ENCODE assay signal across 29 cellular contexts in genomic region chr10:96685297-96685696, GRCh38. TPM values are rescaled to one million over a fixed set of nuclear protein-coding genes. Genes with fewer than 3 reads are reported as not detected.
DNase-seq lines count a peak whose midpoint lies in the region; ATAC-seq and TF ChIP-seq lines count a peak whose summit lies in the region.
"Had no signal": no experiment of that assay in that cellular context is flagged by ENCODE, and none has a peak within 500 bp of the region (broad histone marks: within the 10 kb centered on the region; RNA-seq: fewer than 3 reads in every experiment).

No MANE protein-coding gene starts in this region.

- H3K9me3 ChIP-seq in DOHH2 (ENCODE audit: control insufficient read depth, insufficient read depth, low read length) (no peaks in the 10 kb centered on the region), IMR-90 (ENCODE audit: control insufficient read depth, insufficient read depth, low read length) (no peaks in the 10 kb centered on the region), tibial artery (no peaks in the 10 kb centered on the region)
- H3K9me3 ChIP-seq: Caco-2, gastroesophageal sphincter, left ventricle myocardium inferior, pancreas, right lobe of liver, stomach, tibial nerve had no signal

- WGBS in IMR-90 (ENCODE audit: extremely low coverage in 2 of 2, insufficient read length in 1 of 2), 2 experiments, result no CpG with 5 or more reads among the region's 3 CpGs

- no peak overlapping the region for H4K8ac ChIP-seq in IMR-90 (ENCODE audit: low read depth in 2 of 2, low read length in 2 of 2)

- peaks cover 96% of the 10 kb centered on the region for H3K4me1 ChIP-seq in DOHH2 (ENCODE audit: control insufficient read depth, low read length)
- peaks cover 4% of the 10 kb centered on the region; the same call in 1 of the 2 replicates for H3K4me1 ChIP-seq in IMR-90 (ENCODE audit: control insufficient read depth, insufficient read depth, low read length)
- H3K4me1 ChIP-seq in tibial artery, result no peaks in the 10 kb centered on the region
- H3K4me1 ChIP-seq: Caco-2, gastroesophageal sphincter, left ventricle myocardium inferior, stomach, tibial nerve had no signal

- H3K4me3 Mint-ChIP-seq in effector memory CD8-positive, alpha-beta T cell, result peak overlapping the region in 1 of 2 donors; percentile 49
- no peak overlapping the region for H3K4me3 Mint-ChIP-seq in stimulated activated memory B cell treated with anti-CD40 and anti-IgM and Interleukin-4, amounts not matched to agents 10 μg/mL and 1 μg/mL and 100 μg/mL, for 72 hours
- H3K4me3 Mint-ChIP-seq: activated T-helper 1 cell treated with anti-CD3 and anti-CD28 coated beads, Interleukin-12 subunit alpha, Interleukin-12 subunit beta, Interleukin-2, Interleukin-4 antibody, amounts not matched to agents 30 ng/mL and 10 ng/mL and 1 ng/mL, durations not matched to agents 14 hours and 24 hours and 36 hours; dendritic cell treated with granulocyte-macrophage colony-stimulating factor and Interleukin-4, amounts not matched to agents 40 ng/mL and 50 ng/mL, for 4 days; mesothelial cell of epicardium; nephron; T-helper 2 cell treated with Interferon-gamma antibody and Interleukin-4, amounts not matched to agents 5 μg/mL and 100 μg/mL, for 36 hours had no signal

- in situ Hi-C loops in IMR-90 (cut with MboI; ENCODE audit: low sequenced_read_pairs), result no loop called here

- H4K5ac ChIP-seq in IMR-90 (ENCODE audit: low read depth, low read length), result no peak overlapping the region

- no peak overlapping the region for H2AK9ac ChIP-seq in IMR-90 (replicated peaks; ENCODE audit: low read depth, low read length, poor library complexity)

- peak overlapping the region; percentile 32 for H3K23ac ChIP-seq in IMR-90 (ENCODE audit: low read depth, low read length)

- peak overlapping the region; percentile 74 for H3K14ac ChIP-seq in IMR-90 (replicated peaks; ENCODE audit: low read depth, low read length)

- peaks cover 17% of the 10 kb centered on the region for H3K9me1 ChIP-seq in IMR-90 (ENCODE audit: insufficient read depth, low read length)

- H2BK20ac ChIP-seq in IMR-90 (ENCODE audit: low read depth, low read length), result peak overlapping the region; percentile 48; the same call in 1 of the 2 replicates

- H3K27ac Mint-ChIP-seq in effector memory CD8-positive, alpha-beta T cell, result peak overlapping the region in 1 of 2 donors; percentile 42
- peak overlapping the region; percentile 82 for H3K27ac Mint-ChIP-seq in stimulated activated memory B cell treated with anti-CD40 and anti-IgM and Interleukin-4, amounts not matched to agents 10 μg/mL and 1 μg/mL and 100 μg/mL, for 72 hours
- H3K27ac Mint-ChIP-seq: activated naive CD4-positive, alpha-beta T cell treated with anti-CD3 and anti-CD28 coated beads, Interleukin-2, amount 50 U/mL, for 72 hours; activated T-helper 1 cell treated with anti-CD3 and anti-CD28 coated beads, Interleukin-12 subunit alpha, Interleukin-12 subunit beta, Interleukin-2, Interleukin-4 antibody, amounts not matched to agents 30 ng/mL and 10 ng/mL and 1 ng/mL, durations not matched to agents 14 hours and 24 hours and 36 hours; dendritic cell treated with granulocyte-macrophage colony-stimulating factor and Interleukin-4, amounts not matched to agents 40 ng/mL and 50 ng/mL, for 4 days; mesothelial cell of epicardium; nephron; T-helper 2 cell treated with Interferon-gamma antibody and Interleukin-4, amounts not matched to agents 5 μg/mL and 100 μg/mL, for 36 hours had no signal

- H3K4me3 ChIP-seq in DOHH2 (ENCODE audit: low read length) (no peak overlapping the region), IMR-90 (ENCODE audit: insufficient read depth, low read depth, low read length) (no peak overlapping the region), tibial artery (no peak overlapping the region)
- H3K4me3 ChIP-seq: gastroesophageal sphincter, left ventricle myocardium inferior, pancreas, right lobe of liver, stomach, tibial nerve had no signal

- H4K20me1 ChIP-seq in DOHH2 (ENCODE audit: control insufficient read depth, insufficient read depth, low read depth, low read length), result peaks cover 20% of the 10 kb centered on the region; the same call in 1 of the 2 replicates
- no peaks in the 10 kb centered on the region for H4K20me1 ChIP-seq in IMR-90 (ENCODE audit: insufficient read depth, low read length)

- peaks cover 85% of the 10 kb centered on the region for H3K36me3 ChIP-seq in DOHH2 (ENCODE audit: control insufficient read depth, low read length)
- no peaks in the 10 kb centered on the region for H3K36me3 ChIP-seq in IMR-90 (ENCODE audit: control insufficient read depth, insufficient read depth, low read length)
- H3K36me3 ChIP-seq in tibial artery, result no peaks in the 10 kb centered on the region
- H3K36me3 ChIP-seq: gastroesophageal sphincter, left ventricle myocardium inferior, pancreas, right lobe of liver, stomach, tibial nerve had no signal

- H2BK120ac ChIP-seq in IMR-90 (ENCODE audit: low read depth, low read length), result peak overlapping the region; percentile 55

- no peak overlapping the region for H2BK5ac ChIP-seq in IMR-90 (ENCODE audit: low read depth, low read length, poor library complexity, severe bottlenecking)

- H2BK15ac ChIP-seq in IMR-90 (ENCODE audit: low read depth, low read length), result peak overlapping the region; percentile 11; the same call in 1 of the 3 replicates

- no peaks in the 10 kb centered on the region for H3K27me3 Mint-ChIP-seq in effector memory CD8-positive, alpha-beta T cell
- H3K27me3 Mint-ChIP-seq in stimulated activated memory B cell treated with anti-CD40 and anti-IgM and Interleukin-4, amounts not matched to agents 10 μg/mL and 1 μg/mL and 100 μg/mL, for 72 hours, result no peaks in the 10 kb centered on the region
- H3K27me3 Mint-ChIP-seq: dendritic cell treated with granulocyte-macrophage colony-stimulating factor and Interleukin-4, amounts not matched to agents 40 ng/mL and 50 ng/mL, for 4 days had no signal

- TF ChIP-seq CTCF in DOHH2 (IDR thresholded peaks at IDR 0.05; ENCODE audit: low read depth, low read length, poor library complexity, severe bottlenecking), result no peak
- no peak for TF ChIP-seq CTCF in IMR-90 (conservative IDR thresholded peaks at IDR 0.05; ENCODE audit: low read depth, low read length)
- TF ChIP-seq CTCF in tibial artery (IDR thresholded peaks at IDR 0.05), result no peak

- peak overlapping the region; percentile 68 for H2AK5ac ChIP-seq in IMR-90 (ENCODE audit: low read depth, low read length)

- peaks cover 34 to 49% of the 10 kb centered on the region in 2 donors for H3K4me1 Mint-ChIP-seq in effector memory CD8-positive, alpha-beta T cell (ENCODE audit: low read depth in 2 of 2)
- H3K4me1 Mint-ChIP-seq in stimulated activated memory B cell treated with anti-CD40 and anti-IgM and Interleukin-4, amounts not matched to agents 10 μg/mL and 1 μg/mL and 100 μg/mL, for 72 hours, result peaks cover 99% of the 10 kb centered on the region
- H3K4me1 Mint-ChIP-seq: mesothelial cell of epicardium, nephron had no signal

- ATAC-seq in IMR-90 (ENCODE audit: low read depth) (no peak), GM19023 (IDR thresholded peaks at IDR 0.05; ENCODE audit: unreplicated experiment) (no peak)
- ATAC-seq in effector memory CD8-positive, alpha-beta T cell (replicated peaks), result peak; percentile 45
- ATAC-seq in stimulated activated memory B cell treated with anti-CD40 and anti-IgM and Interleukin-4, amounts not matched to agents 10 μg/mL and 1 μg/mL and 100 μg/mL, for 72 hours, result no peak
- ATAC-seq: activated naive CD4-positive, alpha-beta T cell treated with anti-CD3 and anti-CD28 coated beads, Interleukin-2, amount 50 U/mL, for 72 hours; gastroesophageal sphincter; pancreas; SK-N-SH treated with all-trans-retinoic acid at 6 μM for 48 hours had no signal

- POLR2A ChIA-PET in IMR-90 (lab: Charles Lee; ENCODE audit: unreplicated experiment), result no interaction called here

- peaks cover 21% of the 10 kb centered on the region for H3F3A ChIP-seq in DOHH2 (ENCODE audit: control insufficient read depth, insufficient read depth)

- no peaks in the 10 kb centered on the region for H3K79me1 ChIP-seq in IMR-90 (ENCODE audit: low read depth in 1 of 2, low read length in 2 of 2)

- H3K9me3 Mint-ChIP-seq in effector memory CD8-positive, alpha-beta T cell, result no peaks in the 10 kb centered on the region
- H3K9me3 Mint-ChIP-seq in stimulated activated memory B cell treated with anti-CD40 and anti-IgM and Interleukin-4, amounts not matched to agents 10 μg/mL and 1 μg/mL and 100 μg/mL, for 72 hours, result no peaks in the 10 kb centered on the region
- H3K9me3 Mint-ChIP-seq: dendritic cell treated with granulocyte-macrophage colony-stimulating factor and Interleukin-4, amounts not matched to agents 40 ng/mL and 50 ng/mL, for 4 days; nephron; T-helper 2 cell treated with Interferon-gamma antibody and Interleukin-4, amounts not matched to agents 5 μg/mL and 100 μg/mL, for 36 hours had no signal

- dilution Hi-C loops in IMR-90 (cut with HindIII; ENCODE audit: low sequenced_read_pairs, unreplicated experiment), result no loop called here

- TF ChIP-seq POLR2A in IMR-90 (IDR thresholded peaks at IDR 0.05; ENCODE audit: low read depth, low read length), result no peak

- CTCF ChIA-PET in IMR-90 (lab: Yijun Ruan, JAX), result interaction anchor here (0.9 kb wide), 1 partner anchor 42 kb away, joined by 4 read pairs; no protein-coding TSS in a partner anchor

- peak overlapping the region; percentile 71 for H3K4ac ChIP-seq in IMR-90 (ENCODE audit: low read depth, low read length)

- intact Hi-C loops in IMR-90 (cut with micrococcal nuclease) (no loop called here), tibial artery (cut with DNase I; ENCODE audit: low total_unique reads) (no loop called here)

- no peak overlapping the region for H3K56ac ChIP-seq in IMR-90 (ENCODE audit: extremely low read depth, insufficient read depth, low read length)

- H4K91ac ChIP-seq in IMR-90 (ENCODE audit: insufficient read depth, low read depth, low read length), result peak overlapping the region; percentile 12; the same call in 1 of the 2 replicates

- no peak overlapping the region for H3K18ac ChIP-seq in IMR-90 (ENCODE audit: low read depth, low read length)

- no peak overlapping the region for H3K9ac ChIP-seq in IMR-90 (ENCODE audit: low read depth, low read length)

- H3K36me3 Mint-ChIP-seq in effector memory CD8-positive, alpha-beta T cell (ENCODE audit: insufficient read depth), result peaks cover 7% of the 10 kb centered on the region
- H3K36me3 Mint-ChIP-seq in stimulated activated memory B cell treated with anti-CD40 and anti-IgM and Interleukin-4, amounts not matched to agents 10 μg/mL and 1 μg/mL and 100 μg/mL, for 72 hours, result peaks cover 52% of the 10 kb centered on the region
- H3K36me3 Mint-ChIP-seq: activated naive CD4-positive, alpha-beta T cell treated with anti-CD3 and anti-CD28 coated beads, Interleukin-2, amount 50 U/mL, for 72 hours; mesothelial cell of epicardium had no signal

- TF ChIP-seq RAD21 in IMR-90 (IDR thresholded peaks at IDR 0.05; ENCODE audit: low read length), result no peak

- H3K27ac ChIP-seq in DOHH2 (ENCODE audit: low read depth, low read length) (peak overlapping the region; percentile 37; the same call in 1 of the 2 replicates), IMR-90 (ENCODE audit: insufficient read depth, low read length) (no peak overlapping the region), tibial artery (no peak overlapping the region)
- H3K27ac ChIP-seq: gastroesophageal sphincter, left ventricle myocardium inferior, pancreas, right lobe of liver, RWPE1, stomach, tibial nerve had no signal

- H3K79me2 ChIP-seq in DOHH2 (ENCODE audit: control insufficient read depth, low read length), result peaks cover 100% of the 10 kb centered on the region

- no peaks in the 10 kb centered on the region for H3K9me2 ChIP-seq in DOHH2 (replicated peaks; ENCODE audit: control insufficient read depth, low read length)

- BruUV-seq in IMR-90 (replicated peaks; lab: Mats Ljungman, UMichigan), result no TSS peak

- no peaks in the 10 kb centered on the region for H3K27me3 ChIP-seq in DOHH2 (ENCODE audit: control insufficient read depth, low read length)
- H3K27me3 ChIP-seq in IMR-90 (ENCODE audit: control insufficient read depth, insufficient read depth, low read length), result no peaks in the 10 kb centered on the region
- H3K27me3 ChIP-seq in tibial artery, result peaks cover 0 to 8% of the 10 kb centered on the region in 2 donors
- H3K27me3 ChIP-seq: gastroesophageal sphincter, pancreas, right lobe of liver, stomach, tibial nerve had no signal

- no peak for DNase-seq in IMR-90
- DNase-seq in effector memory CD8-positive, alpha-beta T cell, result no peak
- DNase-seq in tibial artery, result no peak
- no peak for DNase-seq in amniotic stem cell (lab: John Stamatoyannopoulos, UW)
- DNase-seq: activated CD4-positive, alpha-beta T cell treated with anti-CD3 and anti-CD28 coated beads, Interleukin-2, amount 50 U/mL, for 4 hours; Caco-2; central memory CD4-positive, alpha-beta T cell; hippocampal formation; left ventricle myocardium inferior; NCI-H1048; NCI-H187 treated with DMSO at 0.1 percent for 48 hours; NCI-H226; pancreas; right lobe of liver; stimulated activated CD4-positive, alpha-beta T cell treated with anti-CD3 and anti-CD28 coated beads, Interleukin-15, amount 100 ng/mL, for 24 hours; stomach had no signal

- peak overlapping the region; percentile 13 for H2AFZ ChIP-seq in IMR-90 (replicated peaks; ENCODE audit: low read length, poor library complexity)

- peak overlapping the region; percentile 44; the same call in 1 of the 2 replicates for H3K4me2 ChIP-seq in DOHH2 (ENCODE audit: low read length)
- no peak overlapping the region for H3K4me2 ChIP-seq in IMR-90 (ENCODE audit: low read depth, low read length)

RNA-seq across cellular contexts. Expression of gene PIK3AP1, which starts 35.0 kb away (rescaled TPM):
- under 0.01 and 0.28 TPM in 2 replicates for total RNA-seq in IMR-90 (2012; rRNA removed)
- 0.14 TPM in 1 of 2 replicates, not detected in the other for polyA plus RNA-seq in IMR-90 (2012; rRNA removed)
- 0.08 and 0.40 TPM in 2 replicates for polyA plus RNA-seq in IMR-90 (2012; cell fraction: cytosol; rRNA removed)
- polyA plus RNA-seq in IMR-90 (2012; cell fraction: nucleus; rRNA removed; ENCODE audit: low replicate concordance), result 0.05 TPM in 1 of 2 replicates, not detected in the other
